In genomic region chr18:45664824-45665763, GRCh38 we compare ENCODE assay signal across 2 cellular contexts.
TF ChIP-seq lines count a peak whose summit lies in the region.

No MANE protein-coding gene starts in this region.

TF ChIP-seq in HEK293, 187 proteins besides CTCF, POLR2A, EP300 and RAD21 (continued from another document and continues in another):
- TF ChIP-seq ZXDB (tag by site-specific recombination; IDR thresholded peaks at IDR 0.05) (peak; percentile 13; the same call in 1 of the 2 replicates), ZNF350 (tag by site-specific recombination; IDR thresholded peaks at IDR 0.05) (no peak), ZNF596 (tag by site-specific recombination; IDR thresholded peaks at IDR 0.05) (no peak), ZNF223 (tag by site-specific recombination; IDR thresholded peaks at IDR 0.05) (no peak), KLF10 (tag by site-specific recombination; IDR thresholded peaks at IDR 0.05) (no peak), ZNF768 (tag by site-specific recombination; IDR thresholded peaks at IDR 0.05) (no peak), ZNF280D (tag by site-specific recombination; IDR thresholded peaks at IDR 0.05) (no peak), BCL11A (tag by site-specific recombination; IDR thresholded peaks at IDR 0.05; ENCODE audit: low read depth) (no peak), ZNF654 (tag by site-specific recombination; IDR thresholded peaks at IDR 0.05; ENCODE audit: low read depth) (peak; percentile 80), ZNF37A (tag by site-specific recombination; IDR thresholded peaks at IDR 0.05) (no peak), GLIS2 (tag by site-specific recombination; IDR thresholded peaks at IDR 0.05) (no peak), ZNF16 (tag by site-specific recombination; IDR thresholded peaks at IDR 0.05; ENCODE audit: low read depth) (no peak), ZNF645 (tag by site-specific recombination; IDR thresholded peaks at IDR 0.05) (no peak), EGR2 (tag by site-specific recombination; IDR thresholded peaks at IDR 0.05; ENCODE audit: low read depth) (no peak), KLF7 (tag by site-specific recombination; IDR thresholded peaks at IDR 0.05; ENCODE audit: borderline replicate concordance) (no peak), ZNF140 (tag by site-specific recombination; IDR thresholded peaks at IDR 0.05) (no peak), ZBTB10 (tag by site-specific recombination; IDR thresholded peaks at IDR 0.05) (no peak), ZNF19 (tag by site-specific recombination; IDR thresholded peaks at IDR 0.05; ENCODE audit: low read depth) (no peak)
- TF ChIP-seq, protein P1, sequence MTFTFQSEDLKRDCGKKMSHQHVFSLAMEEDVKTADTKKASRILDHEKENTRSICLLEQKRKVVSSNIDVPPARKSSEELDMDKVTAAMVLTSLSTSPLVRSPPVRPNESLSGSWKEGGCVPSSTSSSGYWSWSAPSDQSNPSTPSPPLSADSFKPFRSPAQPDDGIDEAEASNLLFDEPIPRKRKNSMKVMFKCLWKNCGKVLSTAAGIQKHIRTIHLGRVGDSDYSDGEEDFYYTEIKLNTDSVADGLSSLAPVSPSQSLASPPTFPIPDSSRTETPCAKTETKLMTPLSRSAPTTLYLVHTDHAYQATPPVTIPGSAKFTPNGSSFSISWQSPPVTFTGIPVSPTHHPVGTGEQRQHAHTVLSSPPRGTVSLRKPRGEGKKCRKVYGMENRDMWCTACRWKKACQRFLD (tag by site-specific recombination; IDR thresholded peaks at IDR 0.05), result no peak

TF ChIP-seq in K562, 482 proteins besides CTCF, POLR2A, EP300 and RAD21 (continued from another document):
- TF ChIP-seq, protein P2, sequence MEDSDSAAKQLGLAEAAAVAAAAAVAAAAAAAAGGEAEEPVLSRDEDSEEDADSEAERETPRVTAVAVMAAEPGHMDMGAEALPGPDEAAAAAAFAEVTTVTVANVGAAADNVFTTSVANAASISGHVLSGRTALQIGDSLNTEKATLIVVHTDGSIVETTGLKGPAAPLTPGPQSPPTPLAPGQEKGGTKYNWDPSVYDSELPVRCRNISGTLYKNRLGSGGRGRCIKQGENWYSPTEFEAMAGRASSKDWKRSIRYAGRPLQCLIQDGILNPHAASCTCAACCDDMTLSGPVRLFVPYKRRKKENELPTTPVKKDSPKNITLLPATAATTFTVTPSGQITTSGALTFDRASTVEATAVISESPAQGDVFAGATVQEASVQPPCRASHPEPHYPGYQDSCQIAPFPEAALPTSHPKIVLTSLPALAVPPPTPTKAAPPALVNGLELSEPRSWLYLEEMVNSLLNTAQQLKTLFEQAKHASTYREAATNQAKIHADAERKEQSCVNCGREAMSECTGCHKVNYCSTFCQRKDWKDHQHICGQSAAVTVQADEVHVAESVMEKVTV (CRISPR knock-in tag; IDR thresholded peaks at IDR 0.05), result peak; percentile 67
- no peak for TF ChIP-seq CEBPG (CRISPR knock-in tag; IDR thresholded peaks at IDR 0.05)
- TF ChIP-seq CEBPG (tag; conservative IDR thresholded peaks at IDR 0.05 in 1 of 2, IDR thresholded peaks at IDR 0.05 in 1 of 2), result no peak
- TF ChIP-seq, protein P3, sequence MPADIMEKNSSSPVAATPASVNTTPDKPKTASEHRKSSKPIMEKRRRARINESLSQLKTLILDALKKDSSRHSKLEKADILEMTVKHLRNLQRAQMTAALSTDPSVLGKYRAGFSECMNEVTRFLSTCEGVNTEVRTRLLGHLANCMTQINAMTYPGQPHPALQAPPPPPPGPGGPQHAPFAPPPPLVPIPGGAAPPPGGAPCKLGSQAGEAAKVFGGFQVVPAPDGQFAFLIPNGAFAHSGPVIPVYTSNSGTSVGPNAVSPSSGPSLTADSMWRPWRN (IDR thresholded peaks at IDR 0.05; ENCODE audit: low read depth), result no peak
- TF ChIP-seq GABPB2 (CRISPR knock-in tag; conservative IDR thresholded peaks at IDR 0.05), result no peak
- no peak for TF ChIP-seq ARID1B (IDR thresholded peaks at IDR 0.05)
- no peak for TF ChIP-seq MTA1 (IDR thresholded peaks at IDR 0.05; ENCODE audit: borderline replicate concordance)
- no peak for TF ChIP-seq ZNF174 (CRISPR knock-in tag; IDR thresholded peaks at IDR 0.05)
- TF ChIP-seq, protein P4, sequence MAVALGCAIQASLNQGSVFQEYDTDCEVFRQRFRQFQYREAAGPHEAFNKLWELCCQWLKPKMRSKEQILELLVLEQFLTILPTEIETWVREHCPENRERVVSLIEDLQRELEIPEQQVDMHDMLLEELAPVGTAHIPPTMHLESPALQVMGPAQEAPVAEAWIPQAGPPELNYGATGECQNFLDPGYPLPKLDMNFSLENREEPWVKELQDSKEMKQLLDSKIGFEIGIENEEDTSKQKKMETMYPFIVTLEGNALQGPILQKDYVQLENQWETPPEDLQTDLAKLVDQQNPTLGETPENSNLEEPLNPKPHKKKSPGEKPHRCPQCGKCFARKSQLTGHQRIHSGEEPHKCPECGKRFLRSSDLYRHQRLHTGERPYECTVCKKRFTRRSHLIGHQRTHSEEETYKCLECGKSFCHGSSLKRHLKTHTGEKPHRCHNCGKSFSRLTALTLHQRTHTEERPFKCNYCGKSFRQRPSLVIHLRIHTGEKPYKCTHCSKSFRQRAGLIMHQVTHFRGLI (CRISPR knock-in tag; IDR thresholded peaks at IDR 0.05), result no peak
